In genomic region chr2:20675701-20676352, GRCh38 we compare ENCODE assay signal across 9 cellular contexts. TPM values are rescaled to one million over a fixed set of nuclear protein-coding genes. Genes with fewer than 3 reads are reported as not detected.
DNase-seq lines count a peak whose midpoint lies in the region; ATAC-seq and TF ChIP-seq lines count a peak whose summit lies in the region.
"Had no signal": no experiment of that assay in that cellular context is flagged by ENCODE, and none has a peak within 500 bp of the region (broad histone marks: within the 10 kb centered on the region; RNA-seq: fewer than 3 reads in every experiment).

No MANE protein-coding gene starts in this region.

- H3K4me3 ChIP-seq in GM12865 (ENCODE audit: low read depth, low read length) (no peak overlapping the region), osteoblast (ENCODE audit: insufficient read depth, low read length) (no peak overlapping the region)
- H3K4me3 ChIP-seq: skin epidermis had no signal

- H2AFZ ChIP-seq in osteoblast (ENCODE audit: low read length) = no peak overlapping the region

- DNase-seq in GM12865 (ENCODE audit: low read depth) (peak; percentile 73), UCSD-AML1 (lab: John Stamatoyannopoulos, UW; ENCODE audit: unreplicated experiment) (peak; percentile 37), osteoblast (ENCODE audit: insufficient read length, low spot score, missing footprints) (peak; percentile 79), DMS153 (lab: John Stamatoyannopoulos, UW) (no peak), hypothalamus (lab: John Stamatoyannopoulos, UW) (no peak)
- DNase-seq in stimulated activated CD4-positive, alpha-beta T cell treated with anti-CD3 and anti-CD28 coated beads, Interleukin-2, amount 100 ng/mL, for 48 hours = no peak

- no peaks in the 10 kb centered on the region for H3K9me3 ChIP-seq in osteoblast (ENCODE audit: low read depth, low read length)

- H4K20me1 ChIP-seq in osteoblast (ENCODE audit: insufficient read depth, low read length) = no peaks in the 10 kb centered on the region

- peaks cover 32% of the 10 kb centered on the region for H3K27me3 ChIP-seq in osteoblast (ENCODE audit: insufficient read depth, low read length)

- H3K79me2 ChIP-seq in osteoblast (ENCODE audit: insufficient read depth, low read length) = no peaks in the 10 kb centered on the region

- TF ChIP-seq CTCF in GM12865 (IDR thresholded peaks at IDR 0.05; ENCODE audit: insufficient read depth, low read depth, low read length, missing control alignments) (peak; percentile 5), osteoblast (IDR thresholded peaks at IDR 0.05; ENCODE audit: extremely low read depth, low read depth, low read length) (no peak)

- peak overlapping the region; percentile 12 for H3K4me2 ChIP-seq in osteoblast (ENCODE audit: insufficient read depth, low read length)

- H3K36me3 ChIP-seq in osteoblast (ENCODE audit: insufficient read depth, low read length) = no peaks in the 10 kb centered on the region

- H3K27ac ChIP-seq in osteoblast (ENCODE audit: low read depth, low read length) = no peak overlapping the region

- peak; percentile 68 for ATAC-seq in GM19397 (IDR thresholded peaks at IDR 0.05; ENCODE audit: unreplicated experiment)
- ATAC-seq in HG03196 (IDR thresholded peaks at IDR 0.05; ENCODE audit: unreplicated experiment) = peak; percentile 53

- peaks cover 11% of the 10 kb centered on the region for H3K4me1 ChIP-seq in osteoblast (ENCODE audit: insufficient read depth, low read length)

RNA-seq across cellular contexts. Expression of gene GDF7, which starts 8.9 kb away (rescaled TPM):
- total RNA-seq in osteoblast = under 0.01 TPM in 1 of 2 replicates, not detected in the other

RNA-seq across cellular contexts. Expression of gene HS1BP3, which starts 24.9 kb away (rescaled TPM):
- 47.4 and 47.8 TPM in 2 replicates for total RNA-seq in osteoblast

Comparison
In these comparisons a context has a peak if more than half of its experiments do, and no peak if none do; other contexts are left out.
1. DNase-seq: peak in GM12865 (single experiment), UCSD-AML1 (single experiment) and osteoblast (single experiment); none in DMS153 (single experiment), hypothalamus (0 of 51) and stimulated activated CD4-positive, alpha-beta T cell treated with anti-CD3 and anti-CD28 coated beads, Interleukin-2, amount 100 ng/mL, for 48 hours (0 of 2).